In genomic region chr7:97004237-97004930, GRCh38 we compare ENCODE assay signal across 20 cellular contexts. TPM values are rescaled to one million over a fixed set of nuclear protein-coding genes. Genes with fewer than 3 reads are reported as not detected.
DNase-seq lines count a peak whose midpoint lies in the region; ATAC-seq, FAIRE-seq and TF ChIP-seq lines count a peak whose summit lies in the region.
"Had no signal": no experiment of that assay in that cellular context is flagged by ENCODE, and none has a peak within 500 bp of the region (broad histone marks: within the 10 kb centered on the region; RNA-seq: fewer than 3 reads in every experiment).

No MANE protein-coding gene starts in this region.

- no peak for TF ChIP-seq CTCF in endodermal cell (conservative IDR thresholded peaks at IDR 0.05)
- no peak for TF ChIP-seq CTCF in testis (IDR thresholded peaks at IDR 0.05)

- H3K36me3 ChIP-seq in endodermal cell (ENCODE audit: control insufficient read depth, insufficient read depth, low read length) (no peaks in the 10 kb centered on the region), testis (ENCODE audit: low read depth, missing control alignments) (no peaks in the 10 kb centered on the region), aorta (ENCODE audit: control insufficient read depth in 1 of 2, insufficient read depth in 2 of 2, low read length in 1 of 2) (no peaks in the 10 kb centered on the region)
- H3K36me3 ChIP-seq: BLaER1 treated with 17β-estradiol and CSF1 and Interleukin-3, amounts not matched to agents 10 nM and 100 nM; right atrium auricular region had no signal

- 12 to 20% methylated on average over 1 to 13 of the region's 13 CpGs for WGBS in endodermal cell (ENCODE audit: insufficient coverage in 1 of 2, insufficient read length in 1 of 2), 2 experiments
- WGBS in testis, 2 donors = 10 to 15% methylated on average over 13 of the region's 13 CpGs
- 12 to 19% methylated on average over 13 of the region's 13 CpGs for WGBS in aorta, 2 donors

- H3K27ac ChIP-seq in endodermal cell (ENCODE audit: low read depth, low read length) (no peak overlapping the region), testis (no peak overlapping the region), aorta (ENCODE audit: low read depth in 1 of 2, low read length in 2 of 2) (no peak overlapping the region)
- H3K27ac ChIP-seq: BLaER1 treated with 17β-estradiol and CSF1 and Interleukin-3, amounts not matched to agents 10 nM and 100 nM; right atrium auricular region had no signal

- H3K4me1 Mint-ChIP-seq in activated naive CD8-positive, alpha-beta T cell (ENCODE audit: low read depth) = peaks cover 21% of the 10 kb centered on the region
- peaks cover 14% of the 10 kb centered on the region for H3K4me1 Mint-ChIP-seq in activated naive CD8-positive, alpha-beta T cell treated with anti-CD3 and anti-CD28 coated beads, Interleukin-2, amount 50 U/mL, for 24 hours
- peaks cover 26% of the 10 kb centered on the region for H3K4me1 Mint-ChIP-seq in endodermal cell

- H3K9me3 ChIP-seq in endodermal cell (ENCODE audit: control insufficient read depth, low read length) (no peaks in the 10 kb centered on the region), testis (no peaks in the 10 kb centered on the region), aorta (ENCODE audit: control insufficient read depth, low read length) (peaks cover 2% of the 10 kb centered on the region)
- H3K9me3 ChIP-seq: right atrium auricular region had no signal

- H3K9me3 Mint-ChIP-seq in activated naive CD8-positive, alpha-beta T cell (ENCODE audit: low read depth) = no peaks in the 10 kb centered on the region
- no peaks in the 10 kb centered on the region for H3K9me3 Mint-ChIP-seq in activated naive CD8-positive, alpha-beta T cell treated with anti-CD3 and anti-CD28 coated beads, Interleukin-2, amount 50 U/mL, for 24 hours
- no peaks in the 10 kb centered on the region for H3K9me3 Mint-ChIP-seq in endodermal cell

- FAIRE-seq in urothelium cell line (lab: Jason Lieb, UNC) = no peak
- FAIRE-seq: GM18507 had no signal

- intact Hi-C loops in testis (cut with DNase I; ENCODE audit: low total_unique reads) = no loop called here
- intact Hi-C loops in aorta (cut with DNase I) = no loop called here

- H3K4me3 ChIP-seq in endodermal cell (ENCODE audit: low read length) (no peak overlapping the region), testis (peak overlapping the region; percentile 31 to 39), aorta (ENCODE audit: low read length in 2 of 2) (no peak overlapping the region)
- H3K4me3 ChIP-seq: BLaER1 treated with 17β-estradiol and CSF1 and Interleukin-3, amounts not matched to agents 10 nM and 100 nM had no signal

- no peak overlapping the region for H3K27ac Mint-ChIP-seq in activated naive CD8-positive, alpha-beta T cell
- no peak overlapping the region for H3K27ac Mint-ChIP-seq in activated naive CD8-positive, alpha-beta T cell treated with anti-CD3 and anti-CD28 coated beads, Interleukin-2, amount 50 U/mL, for 24 hours
- H3K27ac Mint-ChIP-seq in endodermal cell = no peak overlapping the region
- H3K27ac Mint-ChIP-seq: activated CD4-positive, alpha-beta T cell treated with anti-CD3 and anti-CD28 coated beads, Interleukin-2, amount 10 ng/mL, durations not matched to agents 24 days and 14 days had no signal

- no peak for DNase-seq in activated naive CD8-positive, alpha-beta T cell treated with anti-CD3 and anti-CD28 coated beads, Interleukin-2, amount 50 U/mL, for 24 hours
- peak; percentile 98 for DNase-seq in NCI-H748 (lab: John Stamatoyannopoulos, UW; ENCODE audit: unreplicated experiment)
- no peak for DNase-seq in endodermal cell
- no peak for DNase-seq in testis
- DNase-seq in urothelium cell line (ENCODE audit: low spot score) = no peak
- no peak for DNase-seq in aorta
- DNase-seq in stimulated activated CD4-positive, alpha-beta T cell treated with anti-CD3 and anti-CD28 coated beads, Interleukin-12 subunit alpha, Interleukin-12 subunit beta, amount 100 ng/mL, for 4 hours = no peak
- DNase-seq: activated CD4-positive, alpha-beta T cell treated with anti-CD3 and anti-CD28 coated beads, Interleukin-2, amount 10 ng/mL, durations not matched to agents 24 days and 14 days; kidney glomerular epithelial cell; stimulated activated CD4-positive, alpha-beta T cell treated with anti-CD3 and anti-CD28 coated beads, Interleukin-4, amount 100 ng/mL, for 4 hours; stimulated activated naive CD4-positive, alpha-beta T cell treated with Interleukin-2 at 50 U/mL for 16 hours; T-helper 1 cell had no signal

- no peaks in the 10 kb centered on the region for H3K36me3 Mint-ChIP-seq in activated naive CD8-positive, alpha-beta T cell
- H3K36me3 Mint-ChIP-seq in activated naive CD8-positive, alpha-beta T cell treated with anti-CD3 and anti-CD28 coated beads, Interleukin-2, amount 50 U/mL, for 24 hours (ENCODE audit: low read depth) = no peaks in the 10 kb centered on the region
- H3K36me3 Mint-ChIP-seq in endodermal cell (ENCODE audit: low read depth) = no peaks in the 10 kb centered on the region

- H3K27me3 ChIP-seq in endodermal cell (ENCODE audit: control insufficient read depth, insufficient read depth, low read length, poor library complexity, severe bottlenecking) (peaks cover 92% of the 10 kb centered on the region), testis (peaks cover 7% of the 10 kb centered on the region), aorta (ENCODE audit: control insufficient read depth in 1 of 2, insufficient read depth in 2 of 2, low read length in 1 of 2) (peaks cover 0 to 2% of the 10 kb centered on the region in 2 donors)

- no peak for ATAC-seq in activated naive CD8-positive, alpha-beta T cell treated with anti-CD3 and anti-CD28 coated beads, Interleukin-2, amount 50 U/mL, for 24 hours
- no peak for ATAC-seq in aorta (ENCODE audit: low FRiP score)
- ATAC-seq: HCT116 had no signal

- peaks cover 59% of the 10 kb centered on the region for H3K27me3 Mint-ChIP-seq in activated naive CD8-positive, alpha-beta T cell
- peaks cover 88% of the 10 kb centered on the region for H3K27me3 Mint-ChIP-seq in activated naive CD8-positive, alpha-beta T cell treated with anti-CD3 and anti-CD28 coated beads, Interleukin-2, amount 50 U/mL, for 24 hours
- H3K27me3 Mint-ChIP-seq in endodermal cell (ENCODE audit: insufficient read depth) = peaks cover 97% of the 10 kb centered on the region

- H3K9ac ChIP-seq in endodermal cell (ENCODE audit: extremely low read depth, low read length, poor library complexity, severe bottlenecking) = no peak overlapping the region
- H3K9ac ChIP-seq: BLaER1 treated with 17β-estradiol and CSF1 and Interleukin-3, amounts not matched to agents 10 nM and 100 nM had no signal

- H3K4me1 ChIP-seq in endodermal cell (ENCODE audit: control insufficient read depth, insufficient read depth, low read length) = no peaks in the 10 kb centered on the region
- H3K4me1 ChIP-seq in testis = peaks cover 3% of the 10 kb centered on the region
- no peaks in the 10 kb centered on the region for H3K4me1 ChIP-seq in aorta (ENCODE audit: control insufficient read depth in 1 of 2, insufficient read depth in 2 of 2, low read length in 2 of 2)
- H3K4me1 ChIP-seq: BLaER1 treated with 17β-estradiol and CSF1 and Interleukin-3, amounts not matched to agents 10 nM and 100 nM had no signal

- TF ChIP-seq POLR2A in testis (IDR thresholded peaks at IDR 0.05) = no peak

- peak overlapping the region; percentile 74 for H3K4me3 Mint-ChIP-seq in activated naive CD8-positive, alpha-beta T cell
- no peak overlapping the region for H3K4me3 Mint-ChIP-seq in activated naive CD8-positive, alpha-beta T cell treated with anti-CD3 and anti-CD28 coated beads, Interleukin-2, amount 50 U/mL, for 24 hours
- peak overlapping the region; percentile 57 for H3K4me3 Mint-ChIP-seq in endodermal cell

RNA-seq across cellular contexts. Expression of gene DLX6, which starts 1.0 kb away (rescaled TPM):
- not detected for total RNA-seq in endodermal cell
- 0.50 TPM for polyA plus RNA-seq in endodermal cell (2013, experiment 1 of 2)
- 0.66 TPM for polyA plus RNA-seq in endodermal cell (2013, experiment 2 of 2)
- 10 to 100 TPM in 1 of 2 donors, 1 to 10 TPM in 1; 7.3 to 10.1 TPM for total RNA-seq in testis
- polyA plus RNA-seq in testis (ENCODE audit: insufficient read depth, low read depth, low replicate concordance) = 6.6 TPM
- total RNA-seq in aorta = under 1 TPM; 0.19 to 0.27 TPM
- under 1 TPM in 1 of 2 donors, not detected in 1; 0.13 TPM for polyA plus RNA-seq in aorta
- total RNA-seq: activated CD4-positive, alpha-beta T cell treated with anti-CD3 and anti-CD28 coated beads, Interleukin-2, amount 10 ng/mL, durations not matched to agents 24 days and 14 days; glomerular endothelial cell; mucosa of gallbladder; OCI-LY7; right atrium auricular region had no signal

RNA-seq across cellular contexts. Expression of gene DLX5, which starts 20.2 kb away (rescaled TPM):
- total RNA-seq in endodermal cell = not detected
- 1.7 TPM for polyA plus RNA-seq in endodermal cell (2013, experiment 1 of 2)
- polyA plus RNA-seq in endodermal cell (2013, experiment 2 of 2) = 1.7 TPM
- 1 to 10 TPM; 2.3 to 2.6 TPM for total RNA-seq in testis
- 1.3 TPM for polyA plus RNA-seq in testis (ENCODE audit: insufficient read depth, low read depth, low replicate concordance)
- 1 to 10 TPM; 1.1 to 1.4 TPM for total RNA-seq in aorta
- polyA plus RNA-seq in aorta = not detected
- total RNA-seq: activated CD4-positive, alpha-beta T cell treated with anti-CD3 and anti-CD28 coated beads, Interleukin-2, amount 10 ng/mL, durations not matched to agents 24 days and 14 days; glomerular endothelial cell; mucosa of gallbladder; OCI-LY7; right atrium auricular region had no signal

Comparison
In these comparisons a context has a peak if more than half of its experiments do, and no peak if none do; other contexts are left out.
1. H3K4me3 ChIP-seq: peak in testis (2 of 2); none in endodermal cell (single experiment) and aorta (0 of 2).
2. RNA of gene DLX6, which starts 1.0 kb away (total RNA-seq): 7.3 to 10.1 TPM in testis; 0.19 to 0.27 TPM in aorta and not detected in endodermal cell; every median in the first group is over 4 times any median in the second.